Comparison of ENCODE assay signal across 8 cellular contexts in the genomic region with DNA sequence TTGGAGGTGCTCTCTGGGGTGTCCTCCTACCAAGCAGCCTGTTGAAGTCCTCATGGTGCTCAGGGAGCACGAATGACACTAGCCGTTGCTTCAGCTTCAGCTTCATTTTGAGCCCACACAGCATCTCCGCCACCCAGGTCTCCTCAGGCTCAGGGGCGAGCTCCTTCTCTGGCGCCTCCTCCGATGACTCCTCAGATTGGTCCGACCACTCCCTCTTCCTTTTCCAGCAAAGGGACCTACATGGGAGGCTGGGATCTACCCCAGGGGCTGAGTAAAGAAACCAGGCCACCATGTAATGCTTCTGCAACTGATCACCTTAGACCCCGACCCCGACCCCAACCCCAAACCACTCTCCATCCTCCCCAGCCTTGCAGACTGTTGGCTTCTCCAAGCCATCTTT. TPM values are rescaled to one million over a fixed set of nuclear protein-coding genes. Genes with fewer than 3 reads are reported as not detected.
"Had no signal": no experiment of that assay in that cellular context is flagged by ENCODE, and none has a peak within 500 bp of the region (broad histone marks: within the 10 kb centered on the region; RNA-seq: fewer than 3 reads in every experiment).

No MANE protein-coding gene starts in this region.

- H3K4me3 ChIP-seq: K562 had no signal

- H3K9me3 Mint-ChIP-seq: IgD-negative memory B cell had no signal

- H3K27ac ChIP-seq: HL-60 had no signal

- ATAC-seq: HepG2, K562 had no signal

- H3K27me3 Mint-ChIP-seq: IgD-negative memory B cell had no signal

- DNase-seq: IMR-90, KBM-7, KG1 had no signal

- H3K4me3 Mint-ChIP-seq: IgD-negative memory B cell had no signal

- H3K36me3 Mint-ChIP-seq: IgD-negative memory B cell had no signal

RNA-seq across cellular contexts. Expression of gene GDPD1, which starts 38.8 kb away (rescaled TPM):
- total RNA-seq: HT-29 had no signal
